In the genomic region with DNA sequence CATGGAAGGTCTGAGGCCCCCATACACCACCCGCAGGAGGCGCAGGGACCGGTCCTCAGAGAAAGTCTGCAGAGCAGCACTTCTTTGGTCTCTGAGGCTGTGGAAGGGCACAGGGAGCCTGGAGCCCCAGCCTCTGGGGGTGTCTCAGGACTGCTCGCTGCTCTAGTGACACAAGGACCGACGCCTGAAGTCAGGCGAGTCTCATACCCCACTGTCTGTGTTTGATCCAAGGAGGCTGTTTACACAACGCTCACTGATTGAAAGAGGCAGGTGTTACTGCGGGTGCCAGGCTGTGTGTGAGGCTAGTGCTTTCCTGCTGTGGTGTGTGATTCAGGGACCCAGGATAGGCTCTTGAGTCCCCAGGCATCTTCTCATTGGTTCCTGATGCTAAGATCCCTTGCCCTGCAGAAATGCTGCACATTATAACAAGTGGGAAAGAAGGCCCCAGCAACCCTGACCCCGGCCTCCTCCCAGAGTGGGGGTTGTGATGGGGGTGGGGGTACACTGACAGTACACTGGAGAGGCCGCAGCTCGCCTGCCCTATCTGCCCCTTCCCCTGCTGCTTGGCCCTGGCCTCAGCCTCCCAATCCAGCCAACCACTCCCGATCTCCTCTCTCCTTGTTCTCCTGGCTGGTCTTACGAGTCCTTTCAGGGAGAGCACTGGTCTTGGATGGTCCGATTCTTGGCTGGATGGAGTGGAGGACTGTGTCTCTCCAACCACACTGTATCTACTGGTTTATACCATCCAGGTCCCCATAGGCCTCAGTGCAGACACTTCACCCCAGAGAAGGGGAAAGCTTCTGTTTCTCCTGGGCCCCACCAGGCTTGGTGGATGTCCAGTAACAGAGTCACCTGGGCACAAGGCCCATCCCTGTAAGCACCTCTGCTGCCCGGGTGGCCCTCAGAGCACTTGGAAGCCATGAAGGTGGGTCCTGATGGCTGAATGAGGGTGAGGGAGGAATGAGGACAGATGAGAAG, we compare ENCODE assay signal across 1 cellular context.
TF ChIP-seq lines count a peak whose summit lies in the region.

No MANE protein-coding gene starts in this region.

TF ChIP-seq in IMR-90, 13 proteins besides CTCF, POLR2A, EP300 and RAD21 (continued from another document):
- TF ChIP-seq NFE2L2 (IDR thresholded peaks at IDR 0.05; ENCODE audit: low read depth, low read length) = no peak
- TF ChIP-seq, protein P1, sequence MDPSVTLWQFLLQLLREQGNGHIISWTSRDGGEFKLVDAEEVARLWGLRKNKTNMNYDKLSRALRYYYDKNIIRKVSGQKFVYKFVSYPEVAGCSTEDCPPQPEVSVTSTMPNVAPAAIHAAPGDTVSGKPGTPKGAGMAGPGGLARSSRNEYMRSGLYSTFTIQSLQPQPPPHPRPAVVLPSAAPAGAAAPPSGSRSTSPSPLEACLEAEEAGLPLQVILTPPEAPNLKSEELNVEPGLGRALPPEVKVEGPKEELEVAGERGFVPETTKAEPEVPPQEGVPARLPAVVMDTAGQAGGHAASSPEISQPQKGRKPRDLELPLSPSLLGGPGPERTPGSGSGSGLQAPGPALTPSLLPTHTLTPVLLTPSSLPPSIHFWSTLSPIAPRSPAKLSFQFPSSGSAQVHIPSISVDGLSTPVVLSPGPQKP (IDR thresholded peaks at IDR 0.05; ENCODE audit: borderline replicate concordance, low read depth, low read length) = no peak
- TF ChIP-seq RFX5 (IDR thresholded peaks at IDR 0.05; ENCODE audit: low read depth, low read length) = no peak
- TF ChIP-seq FOS (IDR thresholded peaks at IDR 0.05; ENCODE audit: low read depth, low read length) = no peak
- TF ChIP-seq, protein P2, sequence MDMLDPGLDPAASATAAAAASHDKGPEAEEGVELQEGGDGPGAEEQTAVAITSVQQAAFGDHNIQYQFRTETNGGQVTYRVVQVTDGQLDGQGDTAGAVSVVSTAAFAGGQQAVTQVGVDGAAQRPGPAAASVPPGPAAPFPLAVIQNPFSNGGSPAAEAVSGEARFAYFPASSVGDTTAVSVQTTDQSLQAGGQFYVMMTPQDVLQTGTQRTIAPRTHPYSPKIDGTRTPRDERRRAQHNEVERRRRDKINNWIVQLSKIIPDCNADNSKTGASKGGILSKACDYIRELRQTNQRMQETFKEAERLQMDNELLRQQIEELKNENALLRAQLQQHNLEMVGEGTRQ (IDR thresholded peaks at IDR 0.05; ENCODE audit: low read depth, low read length) = no peak
- TF ChIP-seq CHD1 (IDR thresholded peaks at IDR 0.05; ENCODE audit: low read depth, low read length) = no peak
